In the genomic region with DNA sequence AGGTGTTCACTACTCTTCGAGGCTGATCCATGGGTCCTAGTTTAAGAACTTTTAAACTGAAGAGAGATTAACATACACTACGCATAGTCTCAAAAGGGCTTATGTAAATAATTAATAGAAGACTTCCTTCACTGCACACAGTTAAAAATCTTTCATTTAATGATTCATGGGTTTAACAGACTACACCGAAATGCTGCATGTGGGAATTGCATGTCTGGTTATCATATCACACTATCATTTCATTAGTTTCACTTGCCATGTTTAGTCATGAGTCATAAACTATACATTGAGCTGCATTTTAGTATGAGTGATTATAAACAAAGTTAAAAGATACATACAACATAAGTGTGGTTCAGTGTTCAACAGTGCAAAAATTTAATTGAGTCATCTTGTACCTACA, we compare ENCODE assay signal across 9 cellular contexts. TPM values are rescaled to one million over a fixed set of nuclear protein-coding genes. Genes with fewer than 3 reads are reported as not detected.
DNase-seq lines count a peak whose midpoint lies in the region; ATAC-seq and TF ChIP-seq lines count a peak whose summit lies in the region.
"Had no signal": no experiment of that assay in that cellular context is flagged by ENCODE, and none has a peak within 500 bp of the region (broad histone marks: within the 10 kb centered on the region; RNA-seq: fewer than 3 reads in every experiment).

No MANE protein-coding gene starts in this region.

- DNase-seq in fibroblast of villous mesenchyme (ENCODE audit: low read depth) (peak; percentile 62), SKM-1 treated with dmso at 0.1 percent for 144 hours (lab: John Stamatoyannopoulos, UW; ENCODE audit: unreplicated experiment) (no peak), SW480 (ENCODE audit: low spot score) (no peak), left ventricle myocardium superior (no peak)
- DNase-seq: NCI-H524 treated with DMSO at 0.1 percent for 48 hours had no signal

- TF ChIP-seq CTCF in fibroblast of villous mesenchyme (IDR thresholded peaks at IDR 0.05; ENCODE audit: insufficient read depth, low read depth, low read length): no peak

- no peak overlapping the region for H3K4me3 ChIP-seq in fibroblast of villous mesenchyme (ENCODE audit: low read depth, low read length)

- peak; percentile 80 for ATAC-seq in GM18499 (IDR thresholded peaks at IDR 0.05; ENCODE audit: insufficient read depth, unreplicated experiment)
- ATAC-seq in GM21515 (IDR thresholded peaks at IDR 0.05; ENCODE audit: unreplicated experiment): peak; percentile 76
- peak; percentile 95 for ATAC-seq in HG03432 (IDR thresholded peaks at IDR 0.05; ENCODE audit: unreplicated experiment)
- ATAC-seq in left ventricle myocardium superior: no peak
- no peak for ATAC-seq in esophagus mucosa

- intact Hi-C loops in left ventricle myocardium superior (cut with micrococcal nuclease): no loop called here

RNA-seq across cellular contexts. Expression of a gene that starts 31.2 kb away (rescaled TPM):
- 375 and 519 TPM in 2 replicates for total RNA-seq in fibroblast of villous mesenchyme
- 52.2 TPM for total RNA-seq in left ventricle myocardium superior
- total RNA-seq in esophagus mucosa: 25.9 TPM

Comparison
In these comparisons a context has a peak if more than half of its experiments do, and no peak if none do; other contexts are left out.
1. ATAC-seq: peak in GM18499 (single experiment), GM21515 (single experiment) and HG03432 (single experiment); none in left ventricle myocardium superior (single experiment) and esophagus mucosa (single experiment).